Comparison of ENCODE assay signal across 8 cellular contexts in the genomic region with DNA sequence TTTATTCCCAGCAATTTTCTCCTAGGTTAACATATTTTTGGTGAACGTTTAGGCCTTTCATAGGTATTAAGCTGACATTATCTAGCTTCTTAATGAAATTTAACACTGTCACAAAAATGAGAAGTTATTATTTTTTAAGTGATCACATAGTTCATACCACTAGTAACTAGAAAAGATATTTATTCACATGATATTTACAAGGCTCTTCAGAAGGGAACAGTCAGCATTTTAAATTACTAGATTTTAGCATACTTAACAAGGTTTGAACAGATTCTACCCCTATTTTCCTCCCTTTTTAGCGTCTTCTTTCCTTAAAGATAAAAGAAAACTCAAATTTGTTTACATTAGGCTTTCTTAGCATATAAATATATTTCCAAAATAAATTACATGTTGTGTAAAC.
"Had no signal": no experiment of that assay in that cellular context is flagged by ENCODE, and none has a peak within 500 bp of the region (broad histone marks: within the 10 kb centered on the region; RNA-seq: fewer than 3 reads in every experiment).

No MANE protein-coding gene starts in this region.

- H2AFZ ChIP-seq: GM23338 had no signal

- H3K4me2 ChIP-seq: GM23338 had no signal

- H3K27ac ChIP-seq: HL-60 had no signal

- ATAC-seq: GM23338, HepG2 had no signal

- H3K4me3 ChIP-seq: GM23338 had no signal

- FAIRE-seq: H1, H54, HepG2 had no signal

- DNase-seq: H9, HCEC 1CT, KG1 had no signal
